Comparison of ENCODE assay signal across 1 cellular context in the genomic region with DNA sequence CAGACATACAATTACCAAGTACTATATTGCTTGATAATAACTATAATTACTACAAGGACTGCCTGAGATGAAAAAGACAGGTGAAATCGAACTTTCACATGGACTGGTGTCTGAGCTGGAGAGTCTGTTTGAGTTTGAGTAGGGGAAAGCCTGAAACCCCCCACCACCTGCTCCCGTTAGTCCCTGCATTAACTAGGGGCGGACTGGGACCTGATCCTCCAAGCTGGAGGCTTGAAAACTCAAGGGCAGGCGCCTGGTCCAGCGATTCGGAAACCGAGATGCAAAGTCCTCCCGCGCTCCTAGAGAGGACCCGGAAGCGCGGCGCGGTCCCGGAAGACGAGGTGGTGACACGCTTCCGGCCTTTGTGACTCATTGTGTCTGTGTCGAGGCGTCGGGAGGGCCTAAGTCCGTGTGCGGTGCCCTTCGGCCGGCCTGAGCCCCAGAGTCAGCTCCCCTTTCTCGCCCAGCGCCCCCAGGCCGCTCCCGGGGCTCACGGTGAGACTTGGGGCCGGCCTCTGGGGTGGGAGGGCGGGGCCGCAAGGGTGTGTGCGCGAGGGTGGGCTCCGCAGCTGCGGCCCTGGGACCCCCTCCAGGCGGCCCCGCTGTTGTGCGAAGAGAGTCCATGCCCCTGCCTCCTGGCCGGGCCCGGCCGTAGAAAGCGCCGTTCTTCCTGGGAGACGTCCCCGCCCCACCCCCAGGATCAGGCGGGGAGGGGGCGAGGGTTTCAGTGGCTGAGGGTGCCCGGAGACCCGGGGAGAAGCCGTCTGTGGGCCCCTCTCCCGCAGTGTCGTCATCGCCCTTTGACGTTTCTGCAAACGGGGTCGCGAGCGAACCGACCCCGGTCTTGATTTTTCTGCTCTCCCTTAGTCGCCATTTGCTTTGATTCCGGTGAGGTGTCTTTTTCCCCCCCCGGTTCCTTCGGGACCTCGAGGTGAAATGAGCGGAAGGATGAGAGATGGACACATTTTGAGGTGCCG.
TF ChIP-seq lines count a peak whose summit lies in the region.

ZKSCAN1 (plus strand) TSS at position 365 of the 977 bp plus-strand sequence. CDS start 7,911 bp downstream, outside the sequence.

TF ChIP-seq in WTC11, 78 proteins besides CTCF, POLR2A, EP300 and RAD21 (continued from another document):
- TF ChIP-seq, protein P1, sequence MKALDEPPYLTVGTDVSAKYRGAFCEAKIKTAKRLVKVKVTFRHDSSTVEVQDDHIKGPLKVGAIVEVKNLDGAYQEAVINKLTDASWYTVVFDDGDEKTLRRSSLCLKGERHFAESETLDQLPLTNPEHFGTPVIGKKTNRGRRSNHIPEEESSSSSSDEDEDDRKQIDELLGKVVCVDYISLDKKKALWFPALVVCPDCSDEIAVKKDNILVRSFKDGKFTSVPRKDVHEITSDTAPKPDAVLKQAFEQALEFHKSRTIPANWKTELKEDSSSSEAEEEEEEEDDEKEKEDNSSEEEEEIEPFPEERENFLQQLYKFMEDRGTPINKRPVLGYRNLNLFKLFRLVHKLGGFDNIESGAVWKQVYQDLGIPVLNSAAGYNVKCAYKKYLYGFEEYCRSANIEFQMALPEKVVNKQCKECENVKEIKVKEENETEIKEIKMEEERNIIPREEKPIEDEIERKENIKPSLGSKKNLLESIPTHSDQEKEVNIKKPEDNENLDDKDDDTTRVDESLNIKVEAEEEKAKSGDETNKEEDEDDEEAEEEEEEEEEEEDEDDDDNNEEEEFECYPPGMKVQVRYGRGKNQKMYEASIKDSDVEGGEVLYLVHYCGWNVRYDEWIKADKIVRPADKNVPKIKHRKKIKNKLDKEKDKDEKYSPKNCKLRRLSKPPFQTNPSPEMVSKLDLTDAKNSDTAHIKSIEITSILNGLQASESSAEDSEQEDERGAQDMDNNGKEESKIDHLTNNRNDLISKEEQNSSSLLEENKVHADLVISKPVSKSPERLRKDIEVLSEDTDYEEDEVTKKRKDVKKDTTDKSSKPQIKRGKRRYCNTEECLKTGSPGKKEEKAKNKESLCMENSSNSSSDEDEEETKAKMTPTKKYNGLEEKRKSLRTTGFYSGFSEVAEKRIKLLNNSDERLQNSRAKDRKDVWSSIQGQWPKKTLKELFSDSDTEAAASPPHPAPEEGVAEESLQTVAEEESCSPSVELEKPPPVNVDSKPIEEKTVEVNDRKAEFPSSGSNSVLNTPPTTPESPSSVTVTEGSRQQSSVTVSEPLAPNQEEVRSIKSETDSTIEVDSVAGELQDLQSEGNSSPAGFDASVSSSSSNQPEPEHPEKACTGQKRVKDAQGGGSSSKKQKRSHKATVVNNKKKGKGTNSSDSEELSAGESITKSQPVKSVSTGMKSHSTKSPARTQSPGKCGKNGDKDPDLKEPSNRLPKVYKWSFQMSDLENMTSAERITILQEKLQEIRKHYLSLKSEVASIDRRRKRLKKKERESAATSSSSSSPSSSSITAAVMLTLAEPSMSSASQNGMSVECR (CRISPR knock-in tag; IDR thresholded peaks at IDR 0.05; ENCODE audit: borderline replicate concordance) = peak; percentile 78; the same call in 1 of the 2 replicates
- TF ChIP-seq NFE2L1 (CRISPR knock-in tag; IDR thresholded peaks at IDR 0.05) = no peak
- no peak for TF ChIP-seq JAZF1 (CRISPR knock-in tag; IDR thresholded peaks at IDR 0.05)
TF ChIP-seq in WTC11: peak in this region for 15.
